1 cellular context compared by ENCODE assay signal in the genomic region with DNA sequence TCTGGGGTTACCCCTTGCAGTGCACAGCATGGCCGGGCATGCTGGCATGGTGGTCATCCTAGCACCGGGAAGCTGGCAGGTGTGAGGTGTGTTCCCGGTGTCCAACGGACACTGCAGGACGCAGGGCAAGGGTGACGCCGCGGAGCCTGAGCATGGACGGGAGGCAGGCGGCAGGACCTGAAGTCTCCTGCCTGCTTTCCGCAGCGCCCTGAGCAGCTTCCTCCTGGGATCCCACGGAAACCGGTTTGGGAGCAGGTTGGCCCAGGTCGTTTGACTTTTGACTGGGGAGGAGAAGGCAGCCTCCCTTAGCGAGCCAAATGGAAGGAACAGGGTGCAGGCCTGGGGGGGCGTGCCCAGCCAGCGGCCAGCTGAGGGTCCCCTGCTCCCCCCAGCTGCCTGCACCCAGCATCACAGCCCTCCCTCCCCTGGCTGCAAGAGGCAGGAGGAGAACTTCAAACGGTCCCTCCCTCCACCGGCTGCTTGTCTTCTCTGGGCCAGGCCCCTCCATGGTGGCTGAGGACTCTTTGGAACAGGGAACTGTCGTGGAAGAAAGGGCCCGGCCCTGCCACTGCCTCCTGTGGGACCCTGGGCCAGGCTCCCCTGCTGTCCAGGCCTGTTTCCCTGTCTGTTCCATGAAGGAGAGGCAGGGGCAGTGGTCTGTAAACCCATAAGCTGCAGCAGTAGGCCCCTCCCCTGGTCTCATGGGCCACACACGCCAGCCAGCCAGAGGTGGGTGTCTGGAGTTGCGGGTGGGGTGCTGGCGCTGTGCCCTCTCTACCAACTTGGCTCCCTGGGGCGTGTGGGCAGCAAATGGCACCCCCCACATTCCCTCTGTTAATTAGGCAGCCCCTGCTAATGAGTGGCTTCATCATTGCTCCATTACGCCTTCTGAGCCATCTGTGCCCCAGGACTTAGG.
A peak's percentile ranks its signal among the peaks of the same experiment; 100 is the strongest.
TF ChIP-seq lines count a peak whose summit lies in the region.

No MANE protein-coding gene starts in this region.

TF ChIP-seq in HepG2, 621 proteins besides CTCF, POLR2A, EP300 and RAD21 (continued from another document):
- TF ChIP-seq, protein P1, sequence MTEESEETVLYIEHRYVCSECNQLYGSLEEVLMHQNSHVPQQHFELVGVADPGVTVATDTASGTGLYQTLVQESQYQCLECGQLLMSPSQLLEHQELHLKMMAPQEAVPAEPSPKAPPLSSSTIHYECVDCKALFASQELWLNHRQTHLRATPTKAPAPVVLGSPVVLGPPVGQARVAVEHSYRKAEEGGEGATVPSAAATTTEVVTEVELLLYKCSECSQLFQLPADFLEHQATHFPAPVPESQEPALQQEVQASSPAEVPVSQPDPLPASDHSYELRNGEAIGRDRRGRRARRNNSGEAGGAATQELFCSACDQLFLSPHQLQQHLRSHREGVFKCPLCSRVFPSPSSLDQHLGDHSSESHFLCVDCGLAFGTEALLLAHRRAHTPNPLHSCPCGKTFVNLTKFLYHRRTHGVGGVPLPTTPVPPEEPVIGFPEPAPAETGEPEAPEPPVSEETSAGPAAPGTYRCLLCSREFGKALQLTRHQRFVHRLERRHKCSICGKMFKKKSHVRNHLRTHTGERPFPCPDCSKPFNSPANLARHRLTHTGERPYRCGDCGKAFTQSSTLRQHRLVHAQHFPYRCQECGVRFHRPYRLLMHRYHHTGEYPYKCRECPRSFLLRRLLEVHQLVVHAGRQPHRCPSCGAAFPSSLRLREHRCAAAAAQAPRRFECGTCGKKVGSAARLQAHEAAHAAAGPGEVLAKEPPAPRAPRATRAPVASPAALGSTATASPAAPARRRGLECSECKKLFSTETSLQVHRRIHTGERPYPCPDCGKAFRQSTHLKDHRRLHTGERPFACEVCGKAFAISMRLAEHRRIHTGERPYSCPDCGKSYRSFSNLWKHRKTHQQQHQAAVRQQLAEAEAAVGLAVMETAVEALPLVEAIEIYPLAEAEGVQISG (CRISPR knock-in tag; IDR thresholded peaks at IDR 0.05), result peak; percentile 10; the same call in 1 of the 2 replicates
- TF ChIP-seq ZMYM3 (CRISPR knock-in tag; IDR thresholded peaks at IDR 0.05) (peak; percentile 39; the same call in 1 of the 2 replicates), FOXJ3 (CRISPR knock-in tag; IDR thresholded peaks at IDR 0.05; ENCODE audit: borderline replicate concordance) (no peak), HNRNPL (IDR thresholded peaks at IDR 0.05; ENCODE audit: low read depth, low read length) (peak; percentile 72; the same call in 1 of the 2 replicates), ZNF720 (CRISPR knock-in tag; IDR thresholded peaks at IDR 0.05) (0 out of 2 replicates have a peak, but pooled peaks have one; percentile 16), REPIN1 (CRISPR knock-in tag; IDR thresholded peaks at IDR 0.05; ENCODE audit: borderline replicate concordance, low read depth) (0 out of 2 replicates have a peak, but pooled peaks have one; percentile 30), ZNF350 (CRISPR knock-in tag; IDR thresholded peaks at IDR 0.05; ENCODE audit: borderline replicate concordance, low read depth) (no peak), XRCC5 (optimal IDR thresholded peaks at IDR 0.05; ENCODE audit: low read length) (peak; percentile 19), ZNF564 (CRISPR knock-in tag; IDR thresholded peaks at IDR 0.05) (no peak), WIZ (CRISPR knock-in tag; IDR thresholded peaks at IDR 0.05) (0 out of 2 replicates have a peak, but pooled peaks have one; percentile 45)
- TF ChIP-seq, protein P2, sequence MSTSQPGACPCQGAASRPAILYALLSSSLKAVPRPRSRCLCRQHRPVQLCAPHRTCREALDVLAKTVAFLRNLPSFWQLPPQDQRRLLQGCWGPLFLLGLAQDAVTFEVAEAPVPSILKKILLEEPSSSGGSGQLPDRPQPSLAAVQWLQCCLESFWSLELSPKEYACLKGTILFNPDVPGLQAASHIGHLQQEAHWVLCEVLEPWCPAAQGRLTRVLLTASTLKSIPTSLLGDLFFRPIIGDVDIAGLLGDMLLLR (CRISPR knock-in tag; IDR thresholded peaks at IDR 0.05), result no peak
- TF ChIP-seq, protein P3, sequence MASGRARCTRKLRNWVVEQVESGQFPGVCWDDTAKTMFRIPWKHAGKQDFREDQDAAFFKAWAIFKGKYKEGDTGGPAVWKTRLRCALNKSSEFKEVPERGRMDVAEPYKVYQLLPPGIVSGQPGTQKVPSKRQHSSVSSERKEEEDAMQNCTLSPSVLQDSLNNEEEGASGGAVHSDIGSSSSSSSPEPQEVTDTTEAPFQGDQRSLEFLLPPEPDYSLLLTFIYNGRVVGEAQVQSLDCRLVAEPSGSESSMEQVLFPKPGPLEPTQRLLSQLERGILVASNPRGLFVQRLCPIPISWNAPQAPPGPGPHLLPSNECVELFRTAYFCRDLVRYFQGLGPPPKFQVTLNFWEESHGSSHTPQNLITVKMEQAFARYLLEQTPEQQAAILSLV (CRISPR knock-in tag; IDR thresholded peaks at IDR 0.05; ENCODE audit: borderline replicate concordance), result 0 out of 2 replicates have a peak, but pooled peaks have one; percentile 38
- TF ChIP-seq, protein P4, sequence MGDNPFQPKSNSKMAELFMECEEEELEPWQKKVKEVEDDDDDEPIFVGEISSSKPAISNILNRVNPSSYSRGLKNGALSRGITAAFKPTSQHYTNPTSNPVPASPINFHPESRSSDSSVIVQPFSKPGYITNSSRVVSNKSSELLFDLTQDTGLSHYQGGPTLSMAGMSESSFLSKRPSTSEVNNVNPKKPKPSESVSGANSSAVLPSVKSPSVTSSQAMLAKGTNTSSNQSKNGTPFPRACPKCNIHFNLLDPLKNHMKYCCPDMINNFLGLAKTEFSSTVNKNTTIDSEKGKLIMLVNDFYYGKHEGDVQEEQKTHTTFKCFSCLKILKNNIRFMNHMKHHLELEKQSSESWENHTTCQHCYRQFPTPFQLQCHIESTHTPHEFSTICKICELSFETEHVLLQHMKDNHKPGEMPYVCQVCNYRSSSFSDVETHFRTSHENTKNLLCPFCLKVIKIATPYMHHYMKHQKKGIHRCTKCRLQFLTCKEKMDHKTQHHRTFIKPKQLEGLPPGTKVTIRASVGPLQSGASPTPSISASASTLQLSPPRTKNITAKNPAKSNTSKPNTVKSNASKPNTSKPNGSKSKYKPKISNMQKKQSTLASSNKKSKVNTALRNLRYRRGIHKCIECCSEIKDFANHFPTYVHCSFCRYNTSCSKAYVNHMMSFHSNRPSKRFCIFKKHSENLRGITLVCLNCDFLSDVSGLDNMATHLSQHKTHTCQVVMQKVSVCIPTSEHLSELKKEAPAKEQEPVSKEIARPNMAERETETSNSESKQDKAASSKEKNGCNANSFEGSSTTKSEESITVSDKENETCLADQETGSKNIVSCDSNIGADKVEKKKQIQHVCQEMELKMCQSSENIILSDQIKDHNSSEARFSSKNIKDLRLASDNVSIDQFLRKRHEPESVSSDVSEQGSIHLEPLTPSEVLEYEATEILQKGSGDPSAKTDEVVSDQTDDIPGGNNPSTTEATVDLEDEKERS (CRISPR knock-in tag; IDR thresholded peaks at IDR 0.05), result 0 out of 2 replicates have a peak, but pooled peaks have one; percentile 23
